25 cellular contexts compared by ENCODE assay signal in the genomic region with DNA sequence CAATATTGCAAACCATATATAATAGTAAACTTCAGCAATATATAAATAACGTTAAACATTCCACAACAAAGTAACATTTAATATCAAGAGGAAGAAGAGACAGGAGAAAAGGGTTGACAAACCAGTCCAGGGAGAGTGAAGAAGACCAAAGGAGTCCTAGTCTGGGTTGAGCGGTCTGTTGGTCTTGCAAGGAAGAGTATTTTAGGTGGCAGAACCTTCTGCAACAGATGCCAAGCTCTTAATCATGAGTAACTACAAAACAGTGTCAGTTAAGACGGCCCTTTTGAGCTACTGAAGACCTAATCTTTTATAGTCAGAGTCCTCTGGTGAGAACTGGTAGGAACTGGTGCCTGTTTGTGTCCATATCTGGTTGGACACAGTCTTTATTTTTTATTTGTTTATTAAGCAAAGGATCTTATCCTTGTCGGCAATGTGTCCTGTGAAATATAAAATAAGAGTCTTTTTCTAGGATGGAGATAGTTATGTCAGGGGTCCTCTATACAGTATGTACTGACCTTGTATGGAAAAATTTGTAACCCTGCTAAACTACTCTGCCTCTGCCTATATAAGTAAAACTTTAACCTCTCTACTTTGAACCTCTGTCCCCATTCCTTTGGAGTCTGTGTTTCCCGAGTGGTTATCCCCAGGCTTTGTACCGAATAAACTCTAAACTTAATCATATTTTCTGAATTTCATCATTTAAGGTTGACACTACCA.
"Had no signal": no experiment of that assay in that cellular context is flagged by ENCODE, and none has a peak within 500 bp of the region (broad histone marks: within the 10 kb centered on the region; RNA-seq: fewer than 3 reads in every experiment).

No MANE protein-coding gene starts in this region.

- DNase-seq: activated B cell treated with CpG ODN at 0.5 μM for 24 hours; activated CD4-positive, alpha-beta T cell treated with anti-CD3 and anti-CD28 coated beads for 36 hours; activated CD4-positive, alpha-beta T cell treated with anti-CD3 and anti-CD28 coated beads, Interleukin-2, amount 50 U/mL, for 4 hours; activated CD8-positive, alpha-beta memory T cell treated with anti-CD3 and anti-CD28 coated beads for 24 hours; activated CD8-positive, alpha-beta memory T cell treated with anti-CD3 and anti-CD28 coated beads, Interleukin-2, amount 50 U/mL, for 48 hours; activated naive CD4-positive, alpha-beta T cell; activated T-cell treated with anti-CD3 and anti-CD28 coated beads, Interleukin-2, amount 50 U/mL, for 4 hours; adrenal gland; brain microvascular endothelial cell; central memory CD4-positive, alpha-beta T cell; effector memory CD4-positive, alpha-beta T cell; hypothalamus; left cardiac atrium; naive thymus-derived CD8-positive, alpha-beta T cell; retina; stimulated activated CD4-positive, alpha-beta T cell treated with anti-CD3 and anti-CD28 coated beads, Interleukin-4, amount 100 ng/mL, for 24 hours; substantia nigra; T-cell; thyroid gland had no signal

- ATAC-seq: activated CD4-positive, alpha-beta T cell treated with anti-CD3 and anti-CD28 coated beads for 36 hours; activated T-cell treated with anti-CD3 and anti-CD28 coated beads, Interleukin-2, amount 50 U/mL, for 4 hours; left cardiac atrium; naive thymus-derived CD8-positive, alpha-beta T cell; T-cell had no signal

- H3K4me3 ChIP-seq: adrenal gland, ascending aorta, esophagus muscularis mucosa, lung, thyroid gland had no signal

- H3K4me1 ChIP-seq: adrenal gland, ascending aorta, esophagus muscularis mucosa, thyroid gland had no signal

- H3K9me3 ChIP-seq: adrenal gland, ascending aorta, esophagus muscularis mucosa, thyroid gland had no signal

- H3K27me3 ChIP-seq: adrenal gland, ascending aorta, brain microvascular endothelial cell, esophagus muscularis mucosa, thyroid gland had no signal

- H3K27ac ChIP-seq: adrenal gland, ascending aorta, brain microvascular endothelial cell, esophagus muscularis mucosa, thyroid gland had no signal

- H3K36me3 ChIP-seq: adrenal gland, brain microvascular endothelial cell, thyroid gland had no signal

- FAIRE-seq: endothelial cell of umbilical vein, frontal cortex, TTC549 had no signal
